ENCODE assay signal across 8 cellular contexts in genomic region chr12:21438643-21439042, GRCh38. TPM values are rescaled to one million over a fixed set of nuclear protein-coding genes. Genes with fewer than 3 reads are reported as not detected.
DNase-seq lines count a peak whose midpoint lies in the region; ATAC-seq and TF ChIP-seq lines count a peak whose summit lies in the region.

No MANE protein-coding gene starts in this region.

- H3K27me3 ChIP-seq in WERI-Rb-1 (ENCODE audit: insufficient read depth, low read depth, severe bottlenecking) (no peaks in the 10 kb centered on the region), iPS-15b (ENCODE audit: control insufficient read depth, insufficient read depth, low read length) (peaks cover 5% of the 10 kb centered on the region), stomach smooth muscle (ENCODE audit: control insufficient read depth in 1 of 2, insufficient read depth in 2 of 2, low read length in 2 of 2) (no peaks in the 10 kb centered on the region)

- H3K27ac ChIP-seq in WERI-Rb-1 (peak overlapping the region; percentile 89), stomach smooth muscle (ENCODE audit: low read length) (peak overlapping the region; percentile 85)

- no peaks in the 10 kb centered on the region for H3K9me3 Mint-ChIP-seq in activated CD4-positive, alpha-beta T cell treated with anti-CD3 and anti-CD28 coated beads, Interleukin-2, amount 10 ng/mL, durations not matched to agents 24 days and 14 days

- H3K4me3 Mint-ChIP-seq in activated CD4-positive, alpha-beta T cell treated with anti-CD3 and anti-CD28 coated beads, Interleukin-2, amount 10 ng/mL, durations not matched to agents 24 days and 14 days = peak overlapping the region; percentile 95

- H3K4me3 ChIP-seq in WERI-Rb-1 (ENCODE audit: low read depth, low read length) (peak overlapping the region; percentile 74), iPS-15b (ENCODE audit: low read depth, low read length) (peak overlapping the region; percentile 83), stomach smooth muscle (ENCODE audit: low read length in 2 of 2) (peak overlapping the region; percentile 88 to 94)

- H3K27me3 Mint-ChIP-seq in activated CD4-positive, alpha-beta T cell treated with anti-CD3 and anti-CD28 coated beads, Interleukin-2, amount 10 ng/mL, durations not matched to agents 24 days and 14 days = peaks cover 5% of the 10 kb centered on the region

- H3K4me1 Mint-ChIP-seq in activated CD4-positive, alpha-beta T cell treated with anti-CD3 and anti-CD28 coated beads, Interleukin-2, amount 10 ng/mL, durations not matched to agents 24 days and 14 days = peaks cover 34% of the 10 kb centered on the region

- H3K4me1 ChIP-seq in iPS-15b (ENCODE audit: control insufficient read depth, insufficient read depth, low read length) (peaks cover 3% of the 10 kb centered on the region), stomach smooth muscle (ENCODE audit: control insufficient read depth, insufficient read depth, low read length) (no peaks in the 10 kb centered on the region)

- H3K9ac ChIP-seq in iPS-15b (ENCODE audit: low read depth, low read length) = peak overlapping the region; percentile 74
- peak overlapping the region in 1 of 2 donors; percentile 97 for H3K9ac ChIP-seq in stomach smooth muscle (ENCODE audit: low read length in 2 of 2)

- peak overlapping the region; percentile 97 for H3K27ac Mint-ChIP-seq in activated CD4-positive, alpha-beta T cell treated with anti-CD3 and anti-CD28 coated beads, Interleukin-2, amount 10 ng/mL, durations not matched to agents 24 days and 14 days

- DNase-seq in activated CD4-positive, alpha-beta T cell treated with anti-CD3 and anti-CD28 coated beads, Interleukin-2, amount 10 ng/mL, durations not matched to agents 24 days and 14 days = no peak
- no peak for DNase-seq in activated CD4-positive, alpha-beta T cell treated with anti-CD3 and anti-CD28 coated beads for 48 hours
- DNase-seq in WERI-Rb-1 (no peak), SW 1271 (lab: John Stamatoyannopoulos, UW) (no peak), NCI-H1092 treated with DMSO at 0.1 percent for 48 hours (lab: John Stamatoyannopoulos, UW) (no peak)

- H3K9me3 ChIP-seq in WERI-Rb-1 (ENCODE audit: severe bottlenecking) = no peaks in the 10 kb centered on the region
- H3K9me3 ChIP-seq in iPS-15b (ENCODE audit: control insufficient read depth, insufficient read depth, low read length) = no peaks in the 10 kb centered on the region
- H3K9me3 ChIP-seq in stomach smooth muscle (ENCODE audit: control insufficient read depth in 2 of 2, low read length in 2 of 2) = no peaks in the 10 kb centered on the region

- intact Hi-C loops in activated CD4-positive, alpha-beta T cell treated with anti-CD3 and anti-CD28 coated beads, Interleukin-2, amount 10 ng/mL, durations not matched to agents 24 days and 14 days (cut with micrococcal nuclease) = loop anchor here (1.0 to 10.0 kb wide), 3 partner anchors 15 to 124 kb away; no protein-coding TSS in a partner anchor

- H3K36me3 Mint-ChIP-seq in activated CD4-positive, alpha-beta T cell treated with anti-CD3 and anti-CD28 coated beads, Interleukin-2, amount 10 ng/mL, durations not matched to agents 24 days and 14 days (ENCODE audit: low read depth) = peaks cover 30% of the 10 kb centered on the region

- no peak for TF ChIP-seq CTCF in WERI-Rb-1 (IDR thresholded peaks at IDR 0.05; ENCODE audit: low read depth, low read length)

- no peak for ATAC-seq in HG03342 (IDR thresholded peaks at IDR 0.05; ENCODE audit: unreplicated experiment)

- H3K36me3 ChIP-seq in WERI-Rb-1 = no peaks in the 10 kb centered on the region; the same call in 1 of the 2 replicates
- H3K36me3 ChIP-seq in iPS-15b (ENCODE audit: control insufficient read depth, insufficient read depth, low read length) = no peaks in the 10 kb centered on the region
- H3K36me3 ChIP-seq in stomach smooth muscle (ENCODE audit: control insufficient read depth in 2 of 2, insufficient read depth in 2 of 2, low read length in 2 of 2) = peaks cover 3 to 7% of the 10 kb centered on the region in 2 donors

RNA-seq across cellular contexts. Expression of gene PYROXD1, which starts 1.2 kb away (rescaled TPM):
- total RNA-seq in activated CD4-positive, alpha-beta T cell treated with anti-CD3 and anti-CD28 coated beads, Interleukin-2, amount 10 ng/mL, durations not matched to agents 24 days and 14 days = 32.7 and 36.7 TPM in 2 replicates
